ENCODE assay signal across 9 cellular contexts in genomic region chr7:33895025-33895804, GRCh38. TPM values are rescaled to one million over a fixed set of nuclear protein-coding genes. Genes with fewer than 3 reads are reported as not detected.
DNase-seq lines count a peak whose midpoint lies in the region; ATAC-seq, FAIRE-seq and TF ChIP-seq lines count a peak whose summit lies in the region.
"Had no signal": no experiment of that assay in that cellular context is flagged by ENCODE, and none has a peak within 500 bp of the region (broad histone marks: within the 10 kb centered on the region; RNA-seq: fewer than 3 reads in every experiment).

No MANE protein-coding gene starts in this region.

- H3K36me3 Mint-ChIP-seq in activated naive CD4-positive, alpha-beta T cell treated with anti-CD3 and anti-CD28 coated beads, Interleukin-2, amount 10 ng/mL, durations not matched to agents 7 days and 5 days = no peaks in the 10 kb centered on the region

- TF ChIP-seq POLR2A in HCT116 (IDR thresholded peaks at IDR 0.05; ENCODE audit: borderline replicate concordance, extremely low read depth, insufficient read depth, insufficient read length) = no peak

- H2AFZ ChIP-seq in HCT116 (ENCODE audit: low read depth, low read length, poor library complexity, severe bottlenecking) = peak overlapping the region; percentile 44

- CTCF ChIA-PET in HCT116 (lab: Charles Lee) = interaction anchor here (0.7 to 3.4 kb wide), 11 partner anchors 9 to 651 kb away, joined by 3 to 14 read pairs (median 4); no protein-coding TSS in a partner anchor
- CTCF ChIA-PET in activated naive CD4-positive, alpha-beta T cell treated with anti-CD3 and anti-CD28 coated beads, Interleukin-2, amount 10 ng/mL, durations not matched to agents 7 days and 5 days (lab: Charles Lee) = interaction anchor here (0.7 to 2.8 kb wide), 11 partner anchors 8 to 709 kb away, joined by 3 to 10 read pairs (median 4); no protein-coding TSS in a partner anchor

- H3K4me3 ChIP-seq in GM12865 (ENCODE audit: low read depth, low read length) (no peak overlapping the region), HCT116 (replicated peaks in 1 of 2; ENCODE audit: low read depth in 1 of 2, low read length in 2 of 2) (no peak overlapping the region), psoas muscle (no peak overlapping the region)

- H3K9me3 ChIP-seq in HCT116 (ENCODE audit: control insufficient read depth in 1 of 2, insufficient read depth in 1 of 2, low read depth in 1 of 2, low read length in 2 of 2) = no peaks in the 10 kb centered on the region
- no peaks in the 10 kb centered on the region for H3K9me3 ChIP-seq in psoas muscle

- TF ChIP-seq CTCF in GM12865 (IDR thresholded peaks at IDR 0.05; ENCODE audit: insufficient read depth, low read depth, low read length, missing control alignments) (peak; percentile 88), HCT116 (IDR thresholded peaks at IDR 0.05 in 2 of 3, conservative IDR thresholded peaks at IDR 0.05 in 1 of 3; ENCODE audit: borderline replicate concordance in 1 of 3, insufficient read depth in 1 of 3, low read depth in 2 of 3, low read length in 2 of 3) (peak; percentile 61 to 94 (median 85)), psoas muscle (IDR thresholded peaks at IDR 0.05) (peak; percentile 85)

- BruUV-seq in HCT116 (replicated peaks; lab: Mats Ljungman, UMichigan) = no TSS peak

- no peaks in the 10 kb centered on the region for H3K4me1 Mint-ChIP-seq in activated naive CD4-positive, alpha-beta T cell treated with anti-CD3 and anti-CD28 coated beads, Interleukin-2, amount 10 ng/mL, durations not matched to agents 7 days and 5 days

- peaks cover 22% of the 10 kb centered on the region for H3K27me3 Mint-ChIP-seq in activated naive CD4-positive, alpha-beta T cell treated with anti-CD3 and anti-CD28 coated beads, Interleukin-2, amount 10 ng/mL, durations not matched to agents 7 days and 5 days

- TF ChIP-seq RAD21 in HCT116 (IDR thresholded peaks at IDR 0.05; ENCODE audit: low read depth) = peak; percentile 58

- POLR2A ChIA-PET in HCT116 (lab: Charles Lee) = no interaction called here

- H3K27ac Mint-ChIP-seq in activated naive CD4-positive, alpha-beta T cell treated with anti-CD3 and anti-CD28 coated beads, Interleukin-2, amount 10 ng/mL, durations not matched to agents 7 days and 5 days = no peak overlapping the region

- intact Hi-C loops in HCT116 (cut with micrococcal nuclease) (no loop called here), head of caudate nucleus (cut with DNase I) (loop anchor here (5.0 kb wide), 1 partner anchor 138 kb away; no protein-coding TSS in a partner anchor), psoas muscle (cut with DNase I) (loop anchor here (2.0 to 10.0 kb wide), 5 partner anchors 136 to 650 kb away; no protein-coding TSS in a partner anchor)

- RAD21 ChIA-PET in HCT116 (lab: Charles Lee; ENCODE audit: low non-redundant PET in 1 of 2, low total read pairs in 2 of 2, uncharacterized antibody in 2 of 2, unreplicated experiment in 2 of 2) = no interaction called here

- H3K4me1 ChIP-seq in HCT116 (ENCODE audit: control insufficient read depth in 1 of 2, insufficient read depth in 2 of 2, low read length in 2 of 2) = no peaks in the 10 kb centered on the region
- no peaks in the 10 kb centered on the region for H3K4me1 ChIP-seq in psoas muscle

- peak overlapping the region; percentile 41 for H3K4me2 ChIP-seq in HCT116 (ENCODE audit: low read length)

- no peak overlapping the region for H3K9ac ChIP-seq in HCT116 (ENCODE audit: low read length)

- no peaks in the 10 kb centered on the region for H3K36me3 ChIP-seq in HCT116 (ENCODE audit: control insufficient read depth in 1 of 2, insufficient read depth in 2 of 2, low read length in 2 of 2)
- no peaks in the 10 kb centered on the region for H3K36me3 ChIP-seq in psoas muscle (ENCODE audit: insufficient read depth in 1 of 2, low read depth in 1 of 2)

- ATAC-seq in HCT116 = peak; percentile 99
- ATAC-seq in SK-N-SH treated with all-trans-retinoic acid at 6 μM for 48 hours = peak; percentile 100
- peak; percentile 94 to 100 (median 96) for ATAC-seq in psoas muscle

- H3K79me2 ChIP-seq in HCT116 (ENCODE audit: insufficient read depth, low read length) = no peaks in the 10 kb centered on the region

- DNase-seq in GM12865 (ENCODE audit: low read depth) (peak; percentile 76), HCT116 (ENCODE audit: low read depth, low spot score) (peak; percentile 39), MV-4-11 (lab: John Stamatoyannopoulos, UW) (peak; percentile 34), head of caudate nucleus (peak; percentile 74 to 95 (median 90)), psoas muscle (peak; percentile 85 to 91), urothelium cell line (ENCODE audit: low spot score) (peak; percentile 87)
- DNase-seq in activated naive CD4-positive, alpha-beta T cell treated with anti-CD3 and anti-CD28 coated beads, Interleukin-2, amount 10 ng/mL, durations not matched to agents 7 days and 5 days = peak; percentile 76

- no peaks in the 10 kb centered on the region for H4K20me1 ChIP-seq in HCT116 (ENCODE audit: insufficient read depth)

- no peaks in the 10 kb centered on the region for H3K9me2 ChIP-seq in HCT116 (ENCODE audit: insufficient read depth)

- H3K27me3 ChIP-seq in HCT116 (ENCODE audit: insufficient read depth, low read length) = no peaks in the 10 kb centered on the region
- H3K27me3 ChIP-seq in psoas muscle (ENCODE audit: insufficient read depth in 3 of 3, low read length in 2 of 3) = no peaks in the 10 kb centered on the region

- peak; percentile 44 for FAIRE-seq in urothelium cell line (lab: Jason Lieb, UNC)
- FAIRE-seq: islet of Langerhans had no signal

- no peak overlapping the region for H3K4me3 Mint-ChIP-seq in activated naive CD4-positive, alpha-beta T cell treated with anti-CD3 and anti-CD28 coated beads, Interleukin-2, amount 10 ng/mL, durations not matched to agents 7 days and 5 days

- 16 to 23% (median 16%) methylated on average over 17 of the region's 17 CpGs for WGBS in psoas muscle, 3 donors

- H3K27ac ChIP-seq in HCT116 (ENCODE audit: low read depth, low read length) (no peak overlapping the region), psoas muscle (no peak overlapping the region)

- no peaks in the 10 kb centered on the region for H3K9me3 Mint-ChIP-seq in activated naive CD4-positive, alpha-beta T cell treated with anti-CD3 and anti-CD28 coated beads, Interleukin-2, amount 10 ng/mL, durations not matched to agents 7 days and 5 days

TF ChIP-seq in HCT116, 20 proteins besides CTCF, POLR2A, EP300 and RAD21:
- TF ChIP-seq ELF1 (IDR thresholded peaks at IDR 0.05; ENCODE audit: borderline replicate concordance, low read depth) (no peak), JUND (IDR thresholded peaks at IDR 0.05) (no peak), MAX (IDR thresholded peaks at IDR 0.05) (peak; percentile 40; the same call in 1 of the 2 replicates), YY1 (IDR thresholded peaks at IDR 0.05; ENCODE audit: extremely low read depth, insufficient replicate concordance, low read depth, low read length) (peak; percentile 22)

TF ChIP-seq in SK-N-SH treated with all-trans-retinoic acid at 6 μM for 48 hours, 23 proteins besides CTCF, POLR2A, EP300 and RAD21 (continues in another document):
- TF ChIP-seq OSR1 (CRISPR knock-in tag; IDR thresholded peaks at IDR 0.05) (no peak), ISL1 (CRISPR knock-in tag; IDR thresholded peaks at IDR 0.05) (no peak), ZNF8 (CRISPR knock-in tag; IDR thresholded peaks at IDR 0.05) (no peak), PATZ1 (CRISPR knock-in tag; IDR thresholded peaks at IDR 0.05; ENCODE audit: borderline replicate concordance) (no peak), CSDC2 (CRISPR knock-in tag; IDR thresholded peaks at IDR 0.05) (no peak), CSRNP3 (CRISPR knock-in tag; IDR thresholded peaks at IDR 0.05) (no peak), POU6F1 (CRISPR knock-in tag; IDR thresholded peaks at IDR 0.05; ENCODE audit: borderline replicate concordance, low read depth) (no peak)

RNA-seq across cellular contexts. Expression of gene BMPER, which starts 10.1 kb away (rescaled TPM):
- total RNA-seq in HCT116 (2021; ENCODE audit: unreplicated experiment) (not detected), psoas muscle (1 to 10 TPM; 1.9 to 7.6 (median 2.6) TPM)
- polyA plus RNA-seq in HCT116 (2012) = 0.03 TPM in 1 of 2 replicates, not detected in the other
- 1 to 10 TPM; 1.0 to 3.8 (median 1.6) TPM for polyA plus RNA-seq in psoas muscle

Comparison
In these comparisons a context has a peak if more than half of its experiments do, and no peak if none do; other contexts are left out.
1. DNase-seq: peak in every context shown above with its lines; median percentile 90 in head of caudate nucleus; 88 in psoas muscle; 87 in urothelium cell line; 76 in GM12865; 76 in activated naive CD4-positive, alpha-beta T cell treated with anti-CD3 and anti-CD28 coated beads, Interleukin-2, amount 10 ng/mL, durations not matched to agents 7 days and 5 days; 39 in HCT116; 34 in MV-4-11.